In the genomic region with DNA sequence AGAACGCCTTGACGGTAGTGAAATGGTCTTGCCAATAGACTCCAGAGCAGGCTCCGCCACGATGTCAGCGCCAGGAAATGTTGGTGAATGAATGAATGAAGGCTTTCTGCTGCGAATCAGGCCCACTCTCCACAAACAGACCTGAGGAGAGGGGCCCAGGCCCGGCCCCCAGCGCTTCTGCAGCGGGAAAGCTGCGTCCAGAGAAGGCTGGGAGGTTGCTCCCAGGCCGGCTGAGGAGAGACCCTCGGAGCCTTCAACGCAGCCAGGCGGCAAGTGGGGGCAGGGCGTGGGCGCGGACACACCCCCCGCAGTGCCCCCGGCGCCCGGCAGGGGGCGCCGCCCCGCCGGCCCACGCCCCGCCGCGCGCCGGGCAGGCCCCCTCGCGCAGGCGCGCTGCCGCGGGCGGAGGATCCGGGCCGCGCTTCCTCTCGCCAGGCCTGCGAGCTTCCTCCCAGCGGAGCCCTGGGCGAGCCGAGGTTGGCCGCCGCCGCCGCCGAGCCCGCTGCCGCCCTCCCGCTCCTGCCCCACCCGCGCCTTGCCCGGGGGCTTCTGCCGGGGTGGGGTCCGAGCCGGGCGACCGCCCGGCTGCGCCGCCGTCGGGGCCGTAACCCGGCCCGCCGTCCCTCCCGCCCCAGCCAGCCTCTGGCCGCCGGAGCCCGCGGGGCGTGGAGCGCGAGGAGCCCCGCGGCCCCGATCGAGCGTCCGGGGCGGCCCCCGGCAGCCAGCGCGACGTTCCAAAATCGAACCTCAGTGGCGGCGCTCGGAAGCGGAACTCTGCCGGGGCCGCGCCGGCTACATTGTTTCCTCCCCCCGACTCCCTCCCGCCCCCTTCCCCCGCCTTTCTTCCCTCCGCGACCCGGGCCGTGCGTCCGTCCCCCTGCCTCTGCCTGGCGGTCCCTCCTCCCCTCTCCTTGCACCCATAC, we compare ENCODE assay signal across 8 cellular contexts. TPM values are rescaled to one million over a fixed set of nuclear protein-coding genes. Genes with fewer than 3 reads are reported as not detected.
DNase-seq lines count a peak whose midpoint lies in the region; ATAC-seq and TF ChIP-seq lines count a peak whose summit lies in the region.

Gene CSK (plus strand): TSS at position 408 of the 923 bp plus-strand sequence. CDS start 16,218 bp downstream, outside the sequence.

- H3K4me3 ChIP-seq in left ventricle myocardium inferior (peak within 1 kb of the TSS; percentile 84), prostate gland (peak within 1 kb of the TSS; percentile 80 to 82)

- H3K4me3 Mint-ChIP-seq in CD4-positive, alpha-beta T cell: peak within 1 kb of the TSS; percentile 90

- no peaks in the 10 kb centered on the region for H3K9me3 Mint-ChIP-seq in CD4-positive, alpha-beta T cell

- peaks cover 27% of the 10 kb centered on the region for H3K36me3 Mint-ChIP-seq in CD4-positive, alpha-beta T cell (ENCODE audit: low read depth)

- DNase-seq in CD4-positive, alpha-beta T cell: peak; percentile 59 to 82 (median 70)
- DNase-seq in KG1 (lab: John Stamatoyannopoulos, UW) (peak; percentile 53), amygdala (lab: John Stamatoyannopoulos, UW) (peak in 37 of 56 donors; percentile 17 to 77 (median 54)), left ventricle myocardium inferior (peak; percentile 82), prostate gland (ENCODE audit: low spot score) (peak; percentile 55)

- CTCF ChIA-PET in CD4-positive, alpha-beta T cell (lab: Charles Lee): interaction anchor here (1.4 to 9.5 kb wide), 6 partner anchors 11 to 161 kb away, joined by 4 to 231 read pairs (median 21); partner anchors contain the start of gene COX5A

- no peaks in the 10 kb centered on the region for H3K9me3 ChIP-seq in CD4-positive, alpha-beta T cell (ENCODE audit: control insufficient read depth, low read length)
- H3K9me3 ChIP-seq in left ventricle myocardium inferior (replicated peaks): no peaks in the 10 kb centered on the region
- no peaks in the 10 kb centered on the region for H3K9me3 ChIP-seq in prostate gland

- POLR2A ChIA-PET in CD4-positive, alpha-beta T cell (lab: Charles Lee): interaction anchor here (0.6 to 33.5 kb wide), 12 partner anchors 3 to 670 kb away, joined by 3 to 925 read pairs (median 4); partner anchors contain the start of genes CLK3, COX5A, CSK and CYP1A1

- peak; percentile 59 for ATAC-seq in CD4-positive, alpha-beta T cell (ENCODE audit: poor library complexity)
- peak; percentile 33 for ATAC-seq in GM19452 (IDR thresholded peaks at IDR 0.05; ENCODE audit: unreplicated experiment)
- ATAC-seq in GM18517 (IDR thresholded peaks at IDR 0.05; ENCODE audit: unreplicated experiment): no peak

- peaks cover 71% of the 10 kb centered on the region for H3K4me1 ChIP-seq in left ventricle myocardium inferior
- peaks cover 22% of the 10 kb centered on the region for H3K4me1 ChIP-seq in prostate gland (replicated peaks)

- intact Hi-C loops in CD4-positive, alpha-beta T cell (cut with DNase I, micrococcal nuclease): loop anchor here (1.0 to 10.0 kb wide), 11 partner anchors 7 to 787 kb away; partner anchors contain the start of genes C15orf39 (in 2 of the 2), ARID3B (in 1 of the 2), COX5A (in 1 of the 2) and PML (in 1 of the 2)
- intact Hi-C loops in T-helper 1 cell treated with Interleukin-12 subunit alpha and Interleukin-12 subunit beta and Interleukin-4 antibody, amounts not matched to agents 30 ng/mL and 1 ng/mL, for 36 hours (cut with micrococcal nuclease): loop anchor here (1.0 to 10.0 kb wide), 6 partner anchors 11 to 843 kb away; partner anchors contain the start of genes COX5A, SEMA7A, SNUPN and UBL7
- intact Hi-C loops in left ventricle myocardium inferior (cut with micrococcal nuclease) (no loop called here), prostate gland (cut with DNase I) (loop anchor here (5.0 kb wide), 1 partner anchor 60 kb away; the partner anchor contains the start of gene ULK3)

- H3K36me3 ChIP-seq in left ventricle myocardium inferior (no peaks in the 10 kb centered on the region), prostate gland (no peaks in the 10 kb centered on the region)

- no peaks in the 10 kb centered on the region for H3K27me3 ChIP-seq in CD4-positive, alpha-beta T cell (ENCODE audit: control insufficient read depth, insufficient read depth, low read length)
- no peaks in the 10 kb centered on the region for H3K27me3 ChIP-seq in left ventricle myocardium inferior (ENCODE audit: low read depth)
- H3K27me3 ChIP-seq in prostate gland (replicated peaks; ENCODE audit: insufficient read depth): no peaks in the 10 kb centered on the region

- no peak for TF ChIP-seq POLR2A in prostate gland (IDR thresholded peaks at IDR 0.05)

- H3K27ac Mint-ChIP-seq in CD4-positive, alpha-beta T cell: peak within 1 kb of the TSS; percentile 94

- H3K27ac ChIP-seq in CD4-positive, alpha-beta T cell (ENCODE audit: low read depth, low read length): peak within 1 kb of the TSS; percentile 93
- H3K27ac ChIP-seq in left ventricle myocardium inferior (replicated peaks): peak within 1 kb of the TSS; percentile 98
- peak within 1 kb of the TSS; percentile 77 to 88 for H3K27ac ChIP-seq in prostate gland

- TF ChIP-seq CTCF in CD4-positive, alpha-beta T cell (IDR thresholded peaks at IDR 0.05): peak; percentile 59
- peak; percentile 70 for TF ChIP-seq CTCF in left ventricle myocardium inferior (IDR thresholded peaks at IDR 0.05; ENCODE audit: borderline replicate concordance)
- peak; percentile 49 to 76 (median 66) for TF ChIP-seq CTCF in prostate gland (IDR thresholded peaks at IDR 0.05)

- peaks cover 65% of the 10 kb centered on the region for H3K4me1 Mint-ChIP-seq in CD4-positive, alpha-beta T cell (ENCODE audit: low read depth)

- WGBS in prostate gland: under 1% methylated on average over 80 of the region's 109 CpGs

- no peaks in the 10 kb centered on the region for H3K27me3 Mint-ChIP-seq in CD4-positive, alpha-beta T cell

RNA-seq across cellular contexts. Expression of gene CSK, which starts in this region (rescaled TPM):
- 100 to 1,000 TPM; 114 to 118 TPM for total RNA-seq in CD4-positive, alpha-beta T cell
- total RNA-seq in T-helper 1 cell treated with Interleukin-12 subunit alpha and Interleukin-12 subunit beta and Interleukin-4 antibody, amounts not matched to agents 30 ng/mL and 1 ng/mL, for 36 hours: 461 and 477 TPM in 2 replicates
- total RNA-seq in left ventricle myocardium inferior (34.0 TPM), prostate gland (10 to 100 TPM; 45.3 to 57.0 TPM)
